ENCODE assay signal across 8 cellular contexts in the genomic region with DNA sequence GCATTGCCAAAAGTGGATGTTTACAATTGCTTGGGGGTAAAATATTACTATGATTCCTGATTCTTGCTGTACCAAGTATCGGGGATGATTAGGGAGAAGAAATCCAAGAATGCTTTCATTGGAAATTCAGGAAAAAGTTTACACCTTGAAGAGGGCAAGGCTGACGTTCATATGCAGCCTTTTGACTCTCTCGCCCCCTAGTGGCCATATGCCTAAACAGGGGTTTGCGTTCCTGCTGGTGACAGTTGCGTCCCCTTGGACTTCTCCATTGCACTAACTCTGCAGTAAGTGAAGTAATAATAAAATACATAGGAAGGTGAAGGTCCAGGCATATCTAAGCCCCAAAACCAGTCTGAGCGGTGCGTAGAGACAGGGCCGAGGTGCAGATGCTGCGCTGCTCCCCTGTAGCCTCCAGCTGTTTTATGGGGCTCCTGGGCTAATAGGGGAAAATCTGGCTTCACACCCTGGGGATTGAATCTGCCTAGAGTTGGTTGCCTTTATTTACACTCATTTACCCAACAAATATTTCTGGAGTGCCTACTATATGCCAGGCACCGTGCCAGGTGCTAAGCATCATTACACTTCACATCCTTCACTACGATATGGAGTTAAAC. TPM values are rescaled to one million over a fixed set of nuclear protein-coding genes. Genes with fewer than 3 reads are reported as not detected.
DNase-seq lines count a peak whose midpoint lies in the region; ATAC-seq and TF ChIP-seq lines count a peak whose summit lies in the region.

No MANE protein-coding gene starts in this region.

- H3K4me1 ChIP-seq in PC-3 (ENCODE audit: insufficient read depth, low read length) = no peaks in the 10 kb centered on the region

- no peaks in the 10 kb centered on the region; the same call in 1 of the 2 replicates for H3K36me3 ChIP-seq in PC-3 (ENCODE audit: low read depth, low read length)

- no peaks in the 10 kb centered on the region for H3K79me2 ChIP-seq in PC-3 (ENCODE audit: low read length)

- no peaks in the 10 kb centered on the region for H3K9me3 ChIP-seq in CD4-positive, alpha-beta T cell (ENCODE audit: control insufficient read depth, low read length)
- H3K9me3 ChIP-seq in PC-3 (ENCODE audit: low read length) = no peaks in the 10 kb centered on the region

- TF ChIP-seq CTCF in CD4-positive, alpha-beta T cell (IDR thresholded peaks at IDR 0.05) = peak; percentile 97
- TF ChIP-seq CTCF in PC-3 (conservative IDR thresholded peaks at IDR 0.05; ENCODE audit: low read depth, low read length) (peak; percentile 90), fibroblast of villous mesenchyme (IDR thresholded peaks at IDR 0.05; ENCODE audit: insufficient read depth, low read depth, low read length) (peak; percentile 95), type B pancreatic cell (conservative IDR thresholded peaks at IDR 0.05) (peak; percentile 97)

- DNase-seq in CD4-positive, alpha-beta T cell = peak; percentile 23 to 60 (median 44)
- peak; percentile 60 for DNase-seq in GM19240 (ENCODE audit: insufficient read length, low spot score)
- DNase-seq in PC-3 = peak; percentile 79
- DNase-seq in activated T-helper 1 cell treated with Interleukin-2 at 50 U/mL for 16 hours (ENCODE audit: low read depth) = peak; percentile 24
- peak; percentile 61 for DNase-seq in fibroblast of villous mesenchyme (ENCODE audit: low read depth)
- peak; percentile 44 for DNase-seq in occipital lobe (lab: John Stamatoyannopoulos, UW)
- DNase-seq in type B pancreatic cell (ENCODE audit: extremely low spot score, unreplicated experiment) = peak; percentile 84

- no TSS peak for BruUV-seq in PC-3 (replicated peaks; lab: Mats Ljungman, UMichigan)

- CTCF ChIA-PET in CD4-positive, alpha-beta T cell (lab: Charles Lee) = interaction anchor here (1.4 kb wide), 1 partner anchor 882 kb away, joined by 5 read pairs; no protein-coding TSS in a partner anchor
- CTCF ChIA-PET in PC-3 (lab: Charles Lee) = no interaction called here

- H4K20me1 ChIP-seq in PC-3 (ENCODE audit: low read length) = no peaks in the 10 kb centered on the region

- no peaks in the 10 kb centered on the region for H3K27me3 ChIP-seq in CD4-positive, alpha-beta T cell (ENCODE audit: control insufficient read depth, insufficient read depth, low read length)
- no peaks in the 10 kb centered on the region for H3K27me3 ChIP-seq in PC-3 (ENCODE audit: low read length)

- H3K4me2 ChIP-seq in PC-3 (ENCODE audit: low read length) = no peak overlapping the region

- no peak overlapping the region for H2AFZ ChIP-seq in PC-3 (ENCODE audit: low read length)

- no peak overlapping the region for H3K27ac Mint-ChIP-seq in CD4-positive, alpha-beta T cell
- H3K27ac Mint-ChIP-seq in type B pancreatic cell = no peak overlapping the region

- H3K27ac ChIP-seq in CD4-positive, alpha-beta T cell (ENCODE audit: low read depth, low read length) = no peak overlapping the region
- no peak overlapping the region for H3K27ac ChIP-seq in PC-3 (ENCODE audit: low read length)

- ATAC-seq in CD4-positive, alpha-beta T cell (ENCODE audit: poor library complexity) = no peak
- peak; percentile 75 for ATAC-seq in HG03457 (IDR thresholded peaks at IDR 0.05; ENCODE audit: unreplicated experiment)
- ATAC-seq in PC-3 = peak; percentile 89

- POLR2A ChIA-PET in CD4-positive, alpha-beta T cell (lab: Charles Lee) = no interaction called here
- POLR2A ChIA-PET in PC-3 (lab: Charles Lee; ENCODE audit: unreplicated experiment) = no interaction called here

- H3K9me2 ChIP-seq in PC-3 (replicated peaks; ENCODE audit: low read length) = no peaks in the 10 kb centered on the region

- H3F3A ChIP-seq in PC-3 (ENCODE audit: low read length, unreplicated experiment) = no peaks in the 10 kb centered on the region

- H3K4me3 Mint-ChIP-seq in CD4-positive, alpha-beta T cell = no peak overlapping the region
- no peak overlapping the region for H3K4me3 Mint-ChIP-seq in type B pancreatic cell

- no peaks in the 10 kb centered on the region for H3K27me3 Mint-ChIP-seq in CD4-positive, alpha-beta T cell
- H3K27me3 Mint-ChIP-seq in type B pancreatic cell = no peaks in the 10 kb centered on the region

- H3K9me3 Mint-ChIP-seq in CD4-positive, alpha-beta T cell = no peaks in the 10 kb centered on the region
- no peaks in the 10 kb centered on the region for H3K9me3 Mint-ChIP-seq in type B pancreatic cell

- intact Hi-C loops in CD4-positive, alpha-beta T cell (cut with DNase I, micrococcal nuclease) = loop anchor here in 1 of 2 experiments (1.0 kb wide), 2 partner anchors 882 to 1038 kb away; no protein-coding TSS in a partner anchor
- intact Hi-C loops in PC-3 (cut with micrococcal nuclease) = loop anchor here (1.0 kb wide), 2 partner anchors 164 to 202 kb away; no protein-coding TSS in a partner anchor

- H3K9ac ChIP-seq in PC-3 (ENCODE audit: low read length) = no peak overlapping the region

- H3K36me3 Mint-ChIP-seq in CD4-positive, alpha-beta T cell (ENCODE audit: low read depth) = no peaks in the 10 kb centered on the region
- no peaks in the 10 kb centered on the region for H3K36me3 Mint-ChIP-seq in type B pancreatic cell

- H3K4me3 ChIP-seq in PC-3 (ENCODE audit: low read length) (no peak overlapping the region), fibroblast of villous mesenchyme (ENCODE audit: low read depth, low read length) (no peak overlapping the region)

- H3K4me1 Mint-ChIP-seq in CD4-positive, alpha-beta T cell (ENCODE audit: low read depth) = no peaks in the 10 kb centered on the region
- peaks cover 40% of the 10 kb centered on the region for H3K4me1 Mint-ChIP-seq in type B pancreatic cell (ENCODE audit: unreplicated experiment)

RNA-seq across cellular contexts. Expression of a gene that starts 12.4 kb away (rescaled TPM):
- not detected for total RNA-seq in CD4-positive, alpha-beta T cell
- 14.2 and 16.0 TPM in 2 replicates for total RNA-seq in PC-3 (2014; rRNA removed)
- total RNA-seq in fibroblast of villous mesenchyme = 0.86 and 2.6 TPM in 2 replicates
- 5.9 TPM for total RNA-seq in occipital lobe
- 73.2 and 99.0 TPM in 2 replicates for total RNA-seq in type B pancreatic cell (ENCODE audit: low replicate concordance)

Comparison
In these comparisons a context has a peak if more than half of its experiments do, and no peak if none do; other contexts are left out.
1. DNase-seq: peak in every context shown above with its lines; median percentile 84 in type B pancreatic cell; 79 in PC-3; 61 in fibroblast of villous mesenchyme; 60 in GM19240; 44 in CD4-positive, alpha-beta T cell; 44 in occipital lobe; 24 in activated T-helper 1 cell treated with Interleukin-2 at 50 U/mL for 16 hours.